In the genomic region with DNA sequence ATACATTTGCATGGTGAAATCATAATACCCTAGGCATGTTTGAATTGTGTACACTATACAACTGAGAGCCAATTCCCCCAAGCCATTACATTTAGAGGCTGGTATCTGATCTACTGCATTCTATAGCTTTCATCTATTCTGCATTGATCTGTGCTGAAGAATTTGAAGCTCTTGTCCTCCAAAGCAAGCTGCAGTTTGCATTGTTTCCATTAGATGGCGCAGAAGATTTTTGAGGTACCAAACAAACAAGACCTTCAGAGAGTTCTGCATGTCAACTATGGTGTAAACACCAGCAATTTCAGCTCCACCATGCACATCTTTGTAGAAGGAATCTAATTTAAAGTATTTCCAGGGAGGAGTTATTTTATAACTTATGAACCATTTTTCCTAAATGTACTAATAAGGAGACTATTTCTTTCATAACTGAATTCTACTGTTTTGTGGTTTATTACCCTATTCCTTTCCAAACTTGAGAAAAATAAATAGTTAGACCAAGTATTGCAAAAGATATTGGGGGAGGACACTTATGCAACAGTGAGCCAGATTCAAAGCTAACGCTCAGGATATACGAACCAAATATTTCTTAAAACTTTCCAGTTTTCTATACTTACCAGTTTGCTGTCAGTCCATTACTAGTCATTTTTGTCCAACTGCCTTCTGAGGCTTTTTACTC, we compare ENCODE assay signal across 7 cellular contexts.
A peak's percentile ranks its signal among the peaks of the same experiment; 100 is the strongest.
DNase-seq lines count a peak whose midpoint lies in the region; ATAC-seq and TF ChIP-seq lines count a peak whose summit lies in the region.

No MANE protein-coding gene starts in this region.

- TF ChIP-seq CTCF in heart right ventricle (IDR thresholded peaks at IDR 0.05), result peak; percentile 62 to 89 (median 84)
- peak; percentile 91 for TF ChIP-seq CTCF in retinal pigment epithelial cell (conservative IDR thresholded peaks at IDR 0.05; ENCODE audit: low read depth, low read length)

- TF ChIP-seq RAD21 in Ishikawa (IDR thresholded peaks at IDR 0.05; ENCODE audit: low read depth), result peak; percentile 78

- H3K9me3 ChIP-seq in heart right ventricle, result no peaks in the 10 kb centered on the region

- DNase-seq in GM04503 (ENCODE audit: low read depth), result peak; percentile 34
- DNase-seq in RKO (ENCODE audit: low spot score), result peak; percentile 56
- DNase-seq in activated naive CD8-positive, alpha-beta T cell treated with anti-CD3 and anti-CD28 coated beads, Interleukin-2, amount 10 ng/mL, durations not matched to agents 7 days and 5 days, result no peak
- DNase-seq in heart right ventricle, result peak in 1 of 2 donors; percentile 55
- DNase-seq in retinal pigment epithelial cell (ENCODE audit: low read depth), result peak; percentile 35

- no peaks in the 10 kb centered on the region for H3K4me1 Mint-ChIP-seq in activated naive CD8-positive, alpha-beta T cell treated with anti-CD3 and anti-CD28 coated beads, Interleukin-2, amount 10 ng/mL, durations not matched to agents 7 days and 5 days

- no peaks in the 10 kb centered on the region for H3K9me3 Mint-ChIP-seq in activated naive CD8-positive, alpha-beta T cell treated with anti-CD3 and anti-CD28 coated beads, Interleukin-2, amount 10 ng/mL, durations not matched to agents 7 days and 5 days

- peaks cover 13% of the 10 kb centered on the region for H3K27me3 Mint-ChIP-seq in activated naive CD8-positive, alpha-beta T cell treated with anti-CD3 and anti-CD28 coated beads, Interleukin-2, amount 10 ng/mL, durations not matched to agents 7 days and 5 days

- intact Hi-C loops in heart right ventricle (cut with DNase I), result loop anchor here (1.0 to 10.0 kb wide), 4 partner anchors 822 to 829 kb away; no protein-coding TSS in a partner anchor

- POLR2A ChIA-PET in activated naive CD8-positive, alpha-beta T cell treated with anti-CD3 and anti-CD28 coated beads, Interleukin-2, amount 10 ng/mL, durations not matched to agents 7 days and 5 days (lab: Charles Lee), result no interaction called here

- no peak overlapping the region for H3K4me3 ChIP-seq in heart right ventricle
- no peak overlapping the region for H3K4me3 ChIP-seq in retinal pigment epithelial cell (ENCODE audit: low read length)

- H3K4me3 Mint-ChIP-seq in activated naive CD8-positive, alpha-beta T cell treated with anti-CD3 and anti-CD28 coated beads, Interleukin-2, amount 10 ng/mL, durations not matched to agents 7 days and 5 days, result no peak overlapping the region

- no peaks in the 10 kb centered on the region for H3K27me3 ChIP-seq in heart right ventricle

- H3K36me3 Mint-ChIP-seq in activated naive CD8-positive, alpha-beta T cell treated with anti-CD3 and anti-CD28 coated beads, Interleukin-2, amount 10 ng/mL, durations not matched to agents 7 days and 5 days, result no peaks in the 10 kb centered on the region

- H3K27ac Mint-ChIP-seq in activated naive CD8-positive, alpha-beta T cell treated with anti-CD3 and anti-CD28 coated beads, Interleukin-2, amount 10 ng/mL, durations not matched to agents 7 days and 5 days, result no peak overlapping the region

- WGBS in heart right ventricle, 2 donors, result 40 to 52% methylated on average over 3 of the region's 3 CpGs

- no peak for TF ChIP-seq EP300 in Ishikawa (IDR thresholded peaks at IDR 0.05; ENCODE audit: borderline replicate concordance)

- ATAC-seq in GM21529 (IDR thresholded peaks at IDR 0.05; ENCODE audit: unreplicated experiment), result peak; percentile 90
- peak; percentile 30 for ATAC-seq in activated naive CD8-positive, alpha-beta T cell treated with anti-CD3 and anti-CD28 coated beads, Interleukin-2, amount 10 ng/mL, durations not matched to agents 7 days and 5 days (ENCODE audit: low read depth)
- ATAC-seq in heart right ventricle, result peak in 5 of 8 donors; percentile 38 to 69 (median 42)

- no peak overlapping the region for H3K27ac ChIP-seq in heart right ventricle

- peaks cover 0 to 18% (median 0%) of the 10 kb centered on the region in 9 donors for H3K4me1 ChIP-seq in heart right ventricle

- no peaks in the 10 kb centered on the region for H3K36me3 ChIP-seq in heart right ventricle

TF ChIP-seq in Ishikawa, 13 proteins besides CTCF, POLR2A, EP300 and RAD21:
- TF ChIP-seq TEAD4 (IDR thresholded peaks at IDR 0.05) (peak; percentile 96), CREB1 (IDR thresholded peaks at IDR 0.05; ENCODE audit: low read depth) (no peak)
TF ChIP-seq in Ishikawa: peak in this region for 1.

Comparison
In these comparisons a context has a peak if more than half of its experiments do, and no peak if none do; other contexts are left out.
1. ATAC-seq: peak in every context shown above with its lines; median percentile 90 in GM21529; 42 in heart right ventricle; 30 in activated naive CD8-positive, alpha-beta T cell treated with anti-CD3 and anti-CD28 coated beads, Interleukin-2, amount 10 ng/mL, durations not matched to agents 7 days and 5 days.